15 cellular contexts compared by ENCODE assay signal in the genomic region with DNA sequence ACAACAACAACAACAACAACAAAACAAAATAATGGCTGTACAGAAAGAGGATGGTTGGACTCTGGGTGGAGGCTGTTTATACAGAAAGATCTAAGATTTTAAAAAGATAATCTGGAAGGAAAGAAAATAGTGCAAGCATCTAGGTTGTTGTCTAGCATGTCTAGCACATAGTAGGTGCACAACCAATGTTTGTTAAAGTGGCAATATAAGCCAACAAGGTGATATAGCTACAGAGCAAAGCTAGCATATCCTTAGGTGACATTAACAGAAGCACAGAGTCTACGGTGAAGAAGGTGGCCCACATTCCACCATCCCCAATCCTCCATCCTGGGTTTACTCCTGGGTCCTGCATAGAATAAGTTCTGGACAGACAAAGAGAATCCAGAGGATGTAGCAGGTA. TPM values are rescaled to one million over a fixed set of nuclear protein-coding genes. Genes with fewer than 3 reads are reported as not detected.
DNase-seq lines count a peak whose midpoint lies in the region; ATAC-seq and TF ChIP-seq lines count a peak whose summit lies in the region.
"Had no signal": no experiment of that assay in that cellular context is flagged by ENCODE, and none has a peak within 500 bp of the region (broad histone marks: within the 10 kb centered on the region; RNA-seq: fewer than 3 reads in every experiment).

No MANE protein-coding gene starts in this region.

- H3K4me2 ChIP-seq in PC-3 (ENCODE audit: low read length): 0 out of 2 replicates have a peak overlapping the region, but pooled peaks have one; percentile 10
- H3K4me2 ChIP-seq: BLaER1 treated with 17β-estradiol and CSF1 and Interleukin-3, amounts not matched to agents 10 nM and 100 nM had no signal

- H3K4me1 Mint-ChIP-seq in CD8-positive, alpha-beta T cell (ENCODE audit: low read depth): peaks cover 7% of the 10 kb centered on the region
- H3K4me1 Mint-ChIP-seq in activated CD8-positive, alpha-beta memory T cell treated with anti-CD3 and anti-CD28 coated beads, Interleukin-2, amount 10 ng/mL, durations not matched to agents 7 days and 5 days: peaks cover 15% of the 10 kb centered on the region

- H3K4me1 ChIP-seq in PC-3 (ENCODE audit: insufficient read depth, low read length): peaks cover 71% of the 10 kb centered on the region
- peaks cover 65% of the 10 kb centered on the region for H3K4me1 ChIP-seq in RWPE2 (ENCODE audit: insufficient read depth, poor library complexity, severe bottlenecking)
- peaks cover 0 to 10% of the 10 kb centered on the region in 2 donors for H3K4me1 ChIP-seq in esophagus (ENCODE audit: control insufficient read depth in 2 of 2, insufficient read depth in 2 of 2, low read length in 1 of 2)
- H3K4me1 ChIP-seq in CD8-positive, alpha-beta T cell (ENCODE audit: insufficient read depth, low read length): no peaks in the 10 kb centered on the region

- peaks cover 22% of the 10 kb centered on the region for H3K79me2 ChIP-seq in PC-3 (ENCODE audit: low read length)

- H3K27ac ChIP-seq in PC-3 (ENCODE audit: low read length) (peak overlapping the region; percentile 87), RWPE2 (ENCODE audit: poor library complexity, severe bottlenecking) (peak overlapping the region; percentile 97), esophagus (ENCODE audit: low read depth in 2 of 2, low read length in 1 of 2) (peak overlapping the region; percentile 86 to 92)
- no peak overlapping the region for H3K27ac ChIP-seq in CD8-positive, alpha-beta T cell (ENCODE audit: low read depth, low read length)
- H3K27ac ChIP-seq: BLaER1 treated with 17β-estradiol and CSF1 and Interleukin-3, amounts not matched to agents 10 nM and 100 nM; GM23248; HL-60 had no signal

- H3K4me3 ChIP-seq in PC-3 (ENCODE audit: low read length) (no peak overlapping the region), RWPE2 (ENCODE audit: severe bottlenecking) (no peak overlapping the region), esophagus (ENCODE audit: low read depth in 1 of 2, low read length in 2 of 2) (peak overlapping the region in 1 of 2 donors; percentile 17)
- no peak overlapping the region for H3K4me3 ChIP-seq in CD8-positive, alpha-beta T cell (ENCODE audit: low read depth, low read length)
- H3K4me3 ChIP-seq: A549; BLaER1 treated with 17β-estradiol and CSF1 and Interleukin-3, amounts not matched to agents 10 nM and 100 nM; GM12878; GM23248 had no signal

- BruUV-seq in PC-3 (replicated peaks; lab: Mats Ljungman, UMichigan): no TSS peak

- WGBS in esophagus, 2 donors: 92 to 100% methylated on average over 1 of the region's 1 CpG

- POLR2A ChIA-PET in PC-3 (lab: Charles Lee; ENCODE audit: unreplicated experiment): interaction anchor here (0.6 kb wide), 1 partner anchor 45 kb away, joined by 4 read pairs; no protein-coding TSS in a partner anchor
- POLR2A ChIA-PET in CD8-positive, alpha-beta T cell (lab: Charles Lee): no interaction called here

- no peak for TF ChIP-seq CTCF in PC-3 (conservative IDR thresholded peaks at IDR 0.05; ENCODE audit: low read depth, low read length)
- TF ChIP-seq CTCF in RWPE2 (IDR thresholded peaks at IDR 0.05; ENCODE audit: poor library complexity, severe bottlenecking): no peak
- no peak for TF ChIP-seq CTCF in CD8-positive, alpha-beta T cell (IDR thresholded peaks at IDR 0.05)

- H3K9me3 ChIP-seq in PC-3 (ENCODE audit: low read length) (no peaks in the 10 kb centered on the region), RWPE2 (ENCODE audit: severe bottlenecking) (no peaks in the 10 kb centered on the region), esophagus (ENCODE audit: control insufficient read depth in 2 of 2, insufficient read depth in 1 of 2, low read depth in 1 of 2, low read length in 1 of 2) (no peaks in the 10 kb centered on the region)
- H3K9me3 ChIP-seq in CD8-positive, alpha-beta T cell (ENCODE audit: low read length): no peaks in the 10 kb centered on the region
- H3K9me3 ChIP-seq: A549; BLaER1 treated with 17β-estradiol and CSF1 and Interleukin-3, amounts not matched to agents 10 nM and 100 nM had no signal

- no peaks in the 10 kb centered on the region for H3K36me3 Mint-ChIP-seq in CD8-positive, alpha-beta T cell
- no peaks in the 10 kb centered on the region for H3K36me3 Mint-ChIP-seq in activated CD8-positive, alpha-beta memory T cell treated with anti-CD3 and anti-CD28 coated beads, Interleukin-2, amount 10 ng/mL, durations not matched to agents 7 days and 5 days

- H3K27me3 ChIP-seq in PC-3 (ENCODE audit: low read length) (no peaks in the 10 kb centered on the region), RWPE2 (ENCODE audit: insufficient read depth, poor library complexity, severe bottlenecking) (no peaks in the 10 kb centered on the region), esophagus (ENCODE audit: control insufficient read depth in 1 of 2, insufficient read depth in 2 of 2, low read length in 2 of 2) (no peaks in the 10 kb centered on the region)
- no peaks in the 10 kb centered on the region for H3K27me3 ChIP-seq in CD8-positive, alpha-beta T cell (ENCODE audit: insufficient read depth, low read length)
- H3K27me3 ChIP-seq: BLaER1 treated with 17β-estradiol and CSF1 and Interleukin-3, amounts not matched to agents 10 nM and 100 nM had no signal

- no peaks in the 10 kb centered on the region for H3K9me2 ChIP-seq in PC-3 (replicated peaks; ENCODE audit: low read length)

- H3K9ac ChIP-seq in PC-3 (ENCODE audit: low read length): peak overlapping the region; percentile 70
- H3K9ac ChIP-seq: BLaER1 treated with 17β-estradiol and CSF1 and Interleukin-3, amounts not matched to agents 10 nM and 100 nM; GM23248 had no signal

- H3K27ac Mint-ChIP-seq in CD8-positive, alpha-beta T cell: no peak overlapping the region
- no peak overlapping the region for H3K27ac Mint-ChIP-seq in activated CD8-positive, alpha-beta memory T cell treated with anti-CD3 and anti-CD28 coated beads, Interleukin-2, amount 10 ng/mL, durations not matched to agents 7 days and 5 days
- H3K27ac Mint-ChIP-seq: CD4-positive, alpha-beta T cell had no signal

- intact Hi-C loops in PC-3 (cut with micrococcal nuclease): no loop called here
- intact Hi-C loops in CD8-positive, alpha-beta T cell (cut with DNase I, micrococcal nuclease): no loop called here

- ATAC-seq in PC-3 (no peak), RWPE2 (ENCODE audit: low read depth) (no peak)
- ATAC-seq in CD8-positive, alpha-beta T cell: no peak
- ATAC-seq in activated CD8-positive, alpha-beta memory T cell treated with anti-CD3 and anti-CD28 coated beads, Interleukin-2, amount 10 ng/mL, durations not matched to agents 7 days and 5 days: no peak
- ATAC-seq: GM12878 had no signal

- H3K36me3 ChIP-seq in PC-3 (ENCODE audit: low read depth, low read length) (no peaks in the 10 kb centered on the region), RWPE2 (ENCODE audit: low read depth) (peaks cover 78% of the 10 kb centered on the region), esophagus (ENCODE audit: control insufficient read depth in 2 of 2, insufficient read depth in 2 of 2, low read length in 1 of 2) (peaks cover 0 to 3% of the 10 kb centered on the region in 2 donors)
- H3K36me3 ChIP-seq in CD8-positive, alpha-beta T cell (ENCODE audit: insufficient read depth, low read length): no peaks in the 10 kb centered on the region
- H3K36me3 ChIP-seq: BLaER1 treated with 17β-estradiol and CSF1 and Interleukin-3, amounts not matched to agents 10 nM and 100 nM had no signal

- in situ Hi-C loops in ACHN (cut with HindIII; ENCODE audit: low pct_ligation_motif_present, low pct_unique_long_range_greater_than_20kb, low sequenced_read_pairs): no loop called here

- no peak overlapping the region for H3K4me3 Mint-ChIP-seq in CD8-positive, alpha-beta T cell
- H3K4me3 Mint-ChIP-seq in activated CD8-positive, alpha-beta memory T cell treated with anti-CD3 and anti-CD28 coated beads, Interleukin-2, amount 10 ng/mL, durations not matched to agents 7 days and 5 days: no peak overlapping the region
- H3K4me3 Mint-ChIP-seq: CD4-positive, alpha-beta T cell had no signal

- H4K20me1 ChIP-seq in PC-3 (ENCODE audit: low read length): no peaks in the 10 kb centered on the region
- H4K20me1 ChIP-seq: BLaER1 treated with 17β-estradiol and CSF1 and Interleukin-3, amounts not matched to agents 10 nM and 100 nM had no signal

- CTCF ChIA-PET in PC-3 (lab: Charles Lee): interaction anchor here (0.7 kb wide), 1 partner anchor 48 kb away, joined by 3 read pairs; no protein-coding TSS in a partner anchor
- CTCF ChIA-PET in CD8-positive, alpha-beta T cell (lab: Charles Lee): no interaction called here
- CTCF ChIA-PET in activated CD8-positive, alpha-beta memory T cell treated with anti-CD3 and anti-CD28 coated beads, Interleukin-2, amount 10 ng/mL, durations not matched to agents 7 days and 5 days (lab: Charles Lee): no interaction called here

- no peaks in the 10 kb centered on the region for H3F3A ChIP-seq in PC-3 (ENCODE audit: low read length, unreplicated experiment)

- no peak overlapping the region for H2AFZ ChIP-seq in PC-3 (ENCODE audit: low read length)
- H2AFZ ChIP-seq: GM23248 had no signal

- no peaks in the 10 kb centered on the region for H3K9me3 Mint-ChIP-seq in CD8-positive, alpha-beta T cell
- no peaks in the 10 kb centered on the region for H3K9me3 Mint-ChIP-seq in activated CD8-positive, alpha-beta memory T cell treated with anti-CD3 and anti-CD28 coated beads, Interleukin-2, amount 10 ng/mL, durations not matched to agents 7 days and 5 days (ENCODE audit: low read depth)
- H3K9me3 Mint-ChIP-seq: CD4-positive, alpha-beta T cell had no signal

- DNase-seq in PC-3 (no peak), RWPE2 (ENCODE audit: low spot score) (no peak), ACHN (no peak)
- DNase-seq in CD8-positive, alpha-beta T cell: no peak
- DNase-seq in activated CD8-positive, alpha-beta memory T cell treated with anti-CD3 and anti-CD28 coated beads, Interleukin-2, amount 10 ng/mL, durations not matched to agents 7 days and 5 days: no peak
- DNase-seq: AML-193; CD4-positive, alpha-beta T cell; DMS79; GM23248 had no signal

- peaks cover 6% of the 10 kb centered on the region for H3K27me3 Mint-ChIP-seq in CD8-positive, alpha-beta T cell (ENCODE audit: low read depth)
- peaks cover 20% of the 10 kb centered on the region for H3K27me3 Mint-ChIP-seq in activated CD8-positive, alpha-beta memory T cell treated with anti-CD3 and anti-CD28 coated beads, Interleukin-2, amount 10 ng/mL, durations not matched to agents 7 days and 5 days
- H3K27me3 Mint-ChIP-seq: CD4-positive, alpha-beta T cell had no signal

RNA-seq across cellular contexts. Expression of gene TMEM40, which starts 4.7 kb away (rescaled TPM):
- total RNA-seq in PC-3 (2014; rRNA removed): 7.5 and 10.4 TPM in 2 replicates
- polyA plus RNA-seq in esophagus: 100 to 1,000 TPM; 277 to 722 TPM
- total RNA-seq in CD8-positive, alpha-beta T cell: not detected
- total RNA-seq in activated CD8-positive, alpha-beta memory T cell treated with anti-CD3 and anti-CD28 coated beads, Interleukin-2, amount 10 ng/mL, durations not matched to agents 7 days and 5 days: not detected
- total RNA-seq: CD4-positive, alpha-beta T cell; G401; GM12878; GM23248 had no signal
- polyA plus RNA-seq: GM23248 had no signal

RNA-seq across cellular contexts. Expression of gene CAND2, which starts 42.2 kb away (rescaled TPM):
- total RNA-seq in PC-3 (2014; rRNA removed): 2.4 and 4.8 TPM in 2 replicates
- polyA plus RNA-seq in esophagus: 1 to 10 TPM in 1 of 2 donors, under 1 TPM in 1; 0.84 to 1.2 TPM
- total RNA-seq in CD8-positive, alpha-beta T cell: 1 to 10 TPM in 1 of 2 experiments, under 1 TPM in 1; 0.92 to 1.1 TPM
- under 1 TPM; 0.05 to 0.09 TPM for total RNA-seq in activated CD8-positive, alpha-beta memory T cell treated with anti-CD3 and anti-CD28 coated beads, Interleukin-2, amount 10 ng/mL, durations not matched to agents 7 days and 5 days
